8 cellular contexts compared by ENCODE assay signal in the genomic region with DNA sequence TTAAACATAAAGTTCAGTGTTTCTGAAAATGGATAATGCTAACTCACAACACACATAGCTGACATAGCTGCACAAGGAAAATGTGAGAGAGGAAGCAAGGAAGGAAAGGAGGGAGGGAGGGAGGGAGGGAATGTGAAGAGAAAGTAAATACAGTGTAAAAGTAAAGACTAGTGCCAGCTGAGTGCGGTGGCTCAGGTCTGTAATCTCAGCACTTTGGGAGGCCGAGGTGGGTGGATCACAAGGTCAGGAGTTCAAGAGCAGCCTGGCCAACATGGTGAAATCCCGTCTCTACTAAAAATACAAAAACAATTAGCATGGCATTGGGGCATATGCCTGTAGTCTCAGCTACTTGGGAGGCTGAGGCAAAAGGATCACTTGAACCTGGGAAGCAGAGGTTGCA.
A peak's percentile ranks its signal among the peaks of the same experiment; 100 is the strongest.
DNase-seq lines count a peak whose midpoint lies in the region; ATAC-seq and TF ChIP-seq lines count a peak whose summit lies in the region.
"Not testable (repeated sequence)": the region's sequence is repeated elsewhere in the genome, so short reads cannot be mapped to it uniquely, and the experiment has no call there.

No MANE protein-coding gene starts in this region.

- peak overlapping the region in 3 of 4 donors; percentile 19 to 34 (median 32) for H3K4me3 Mint-ChIP-seq in IgD-negative memory B cell
- peak overlapping the region; percentile 48 for H3K4me3 Mint-ChIP-seq in activated naive CD4-positive, alpha-beta T cell treated with anti-CD3 and anti-CD28 coated beads, Interleukin-2, amount 10 ng/mL, durations not matched to agents 7 days and 5 days
- H3K4me3 Mint-ChIP-seq in naive thymus-derived CD4-positive, alpha-beta T cell: peak overlapping the region; percentile 70 to 90 (median 84)

- not testable (repeated sequence) for H3K36me3 Mint-ChIP-seq in IgD-negative memory B cell; activated naive CD4-positive, alpha-beta T cell treated with anti-CD3 and anti-CD28 coated beads, Interleukin-2, amount 10 ng/mL, durations not matched to agents 7 days and 5 days; naive thymus-derived CD4-positive, alpha-beta T cell

- DNase-seq in activated naive CD4-positive, alpha-beta T cell treated with anti-CD3 and anti-CD28 coated beads, Interleukin-2, amount 10 ng/mL, durations not matched to agents 7 days and 5 days; hepatocyte (ENCODE audit: low spot score); naive thymus-derived CD4-positive, alpha-beta T cell: not testable (repeated sequence)

- H3K9me3 Mint-ChIP-seq in IgD-negative memory B cell; activated naive CD4-positive, alpha-beta T cell treated with anti-CD3 and anti-CD28 coated beads, Interleukin-2, amount 10 ng/mL, durations not matched to agents 7 days and 5 days: not testable (repeated sequence)
- H3K9me3 Mint-ChIP-seq in naive thymus-derived CD4-positive, alpha-beta T cell: peaks cover 0 to 18% (median 0%) of the 10 kb centered on the region in 11 donors

- POLR2A ChIA-PET in naive thymus-derived CD4-positive, alpha-beta T cell (lab: Charles Lee): not testable (repeated sequence)

- TF ChIP-seq CTCF in SU-DHL-6 (IDR thresholded peaks at IDR 0.05; ENCODE audit: insufficient read depth, low read length, poor library complexity, severe bottlenecking); hepatocyte (IDR thresholded peaks at IDR 0.05; ENCODE audit: poor library complexity): not testable (repeated sequence)

- CTCF ChIA-PET in activated naive CD4-positive, alpha-beta T cell treated with anti-CD3 and anti-CD28 coated beads, Interleukin-2, amount 10 ng/mL, durations not matched to agents 7 days and 5 days (lab: Charles Lee); naive thymus-derived CD4-positive, alpha-beta T cell (lab: Charles Lee): not testable (repeated sequence)

- H3K27ac Mint-ChIP-seq in IgD-negative memory B cell: not testable (repeated sequence)
- peak overlapping the region; percentile 66 for H3K27ac Mint-ChIP-seq in activated naive CD4-positive, alpha-beta T cell treated with anti-CD3 and anti-CD28 coated beads, Interleukin-2, amount 10 ng/mL, durations not matched to agents 7 days and 5 days
- H3K27ac Mint-ChIP-seq in naive thymus-derived CD4-positive, alpha-beta T cell: peak overlapping the region in 5 of 9 donors; percentile 28 to 89 (median 80)

- not testable (repeated sequence) for ATAC-seq in naive thymus-derived CD4-positive, alpha-beta T cell

- not testable (repeated sequence) for H3K4me1 Mint-ChIP-seq in IgD-negative memory B cell; activated naive CD4-positive, alpha-beta T cell treated with anti-CD3 and anti-CD28 coated beads, Interleukin-2, amount 10 ng/mL, durations not matched to agents 7 days and 5 days
- peaks cover 0 to 15% (median 7%) of the 10 kb centered on the region in 7 donors for H3K4me1 Mint-ChIP-seq in naive thymus-derived CD4-positive, alpha-beta T cell

- intact Hi-C loops in naive thymus-derived CD4-positive, alpha-beta T cell (cut with micrococcal nuclease): not testable (repeated sequence)

- not testable (repeated sequence) for H3K36me3 ChIP-seq in ACC112 (ENCODE audit: insufficient read depth, low read length); SU-DHL-6 (ENCODE audit: low read length); endocrine pancreas (ENCODE audit: control insufficient read depth, insufficient read depth, low read length); hepatocyte (replicated peaks; ENCODE audit: insufficient read depth, low read depth); naive thymus-derived CD4-positive, alpha-beta T cell (ENCODE audit: control insufficient read depth in 2 of 3, insufficient read depth in 3 of 3, low read length in 3 of 3); stomach smooth muscle (ENCODE audit: control insufficient read depth in 2 of 2, insufficient read depth in 2 of 2, low read length in 2 of 2)

- not testable (repeated sequence) for H3K79me2 ChIP-seq in ACC112 (ENCODE audit: control insufficient read depth, insufficient read depth, low read length, unreplicated experiment); SU-DHL-6 (ENCODE audit: insufficient read depth, low read length); hepatocyte

- peak overlapping the region; percentile 61 for H2AFZ ChIP-seq in ACC112 (ENCODE audit: low read length, unreplicated experiment)
- not testable (repeated sequence) for H2AFZ ChIP-seq in SU-DHL-6 (ENCODE audit: low read depth, low read length, severe bottlenecking); hepatocyte

- H3K9me2 ChIP-seq in SU-DHL-6 (replicated peaks; ENCODE audit: insufficient read depth, low read length); hepatocyte (replicated peaks; ENCODE audit: insufficient read depth): not testable (repeated sequence)

- H4K20me1 ChIP-seq in SU-DHL-6 (ENCODE audit: low read depth, low read length); hepatocyte (ENCODE audit: insufficient read depth, poor library complexity, severe bottlenecking): not testable (repeated sequence)

- H3K4me3 ChIP-seq in ACC112 (ENCODE audit: low read depth, low read length): peak overlapping the region; percentile 86
- not testable (repeated sequence) for H3K4me3 ChIP-seq in SU-DHL-6 (ENCODE audit: insufficient read depth, low read length, poor library complexity, severe bottlenecking); hepatocyte; naive thymus-derived CD4-positive, alpha-beta T cell (ENCODE audit: low read length)
- peak overlapping the region; percentile 69 for H3K4me3 ChIP-seq in endocrine pancreas (ENCODE audit: control insufficient read depth, insufficient read depth, low read length)
- H3K4me3 ChIP-seq in stomach smooth muscle (ENCODE audit: low read length in 2 of 2): peak overlapping the region; percentile 49 to 68

- WGBS in hepatocyte (ENCODE audit: low lambda C conversion rate, missing lambda C conversion rate): 60% methylated on average over 3 of the region's 3 CpGs

- H3K9me3 ChIP-seq in SU-DHL-6 (ENCODE audit: insufficient read depth, low read length); endocrine pancreas (ENCODE audit: control insufficient read depth, low read length); hepatocyte (ENCODE audit: low read depth); naive thymus-derived CD4-positive, alpha-beta T cell (ENCODE audit: control insufficient read depth in 2 of 3, low read length in 3 of 3); stomach smooth muscle (ENCODE audit: control insufficient read depth in 2 of 2, low read length in 2 of 2): not testable (repeated sequence)

- peak overlapping the region; percentile 34 for H3K4me2 ChIP-seq in SU-DHL-6 (ENCODE audit: low read depth, low read length, poor library complexity, severe bottlenecking)
- H3K4me2 ChIP-seq in hepatocyte: peak overlapping the region; percentile 31

- H3K27me3 Mint-ChIP-seq in IgD-negative memory B cell; activated naive CD4-positive, alpha-beta T cell treated with anti-CD3 and anti-CD28 coated beads, Interleukin-2, amount 10 ng/mL, durations not matched to agents 7 days and 5 days; naive thymus-derived CD4-positive, alpha-beta T cell: not testable (repeated sequence)

- peaks cover 16% of the 10 kb centered on the region; the same call in 1 of the 2 replicates for H3K27me3 ChIP-seq in ACC112 (ENCODE audit: insufficient read depth, low read length)
- H3K27me3 ChIP-seq in SU-DHL-6 (ENCODE audit: low read length); endocrine pancreas (ENCODE audit: control insufficient read depth, insufficient read depth, low read length); hepatocyte; naive thymus-derived CD4-positive, alpha-beta T cell (ENCODE audit: control insufficient read depth in 2 of 2, insufficient read depth in 2 of 2, low read length in 2 of 2); stomach smooth muscle (ENCODE audit: control insufficient read depth in 1 of 2, insufficient read depth in 2 of 2, low read length in 2 of 2): not testable (repeated sequence)

- H3F3A ChIP-seq in SU-DHL-6 (ENCODE audit: insufficient read depth): not testable (repeated sequence)

- not testable (repeated sequence) for H3K27ac ChIP-seq in ACC112 (ENCODE audit: low read depth, low read length); SU-DHL-6 (ENCODE audit: low read depth, low read length); hepatocyte; naive thymus-derived CD4-positive, alpha-beta T cell (ENCODE audit: low read depth, low read length); stomach smooth muscle (ENCODE audit: low read length)

- not testable (repeated sequence) for H3K9ac ChIP-seq in SU-DHL-6 (ENCODE audit: low read length); endocrine pancreas (ENCODE audit: control insufficient read depth, insufficient read depth, low read length)
- H3K9ac ChIP-seq in stomach smooth muscle (ENCODE audit: low read length in 2 of 2): peak overlapping the region in 1 of 2 donors; percentile 43

- H3K4me1 ChIP-seq in ACC112 (ENCODE audit: control insufficient read depth, insufficient read depth, low read length, unreplicated experiment); endocrine pancreas (ENCODE audit: control insufficient read depth, insufficient read depth, low read length); hepatocyte (ENCODE audit: insufficient read depth); naive thymus-derived CD4-positive, alpha-beta T cell (ENCODE audit: control insufficient read depth in 2 of 2, insufficient read depth in 2 of 2, low read length in 2 of 2); stomach smooth muscle (ENCODE audit: control insufficient read depth, insufficient read depth, low read length): not testable (repeated sequence)

Comparison
In these comparisons a context has a peak if more than half of its experiments do, and no peak if none do; other contexts are left out.
1. H3K4me3 Mint-ChIP-seq: peak in every context shown above with its lines; median percentile 84 in naive thymus-derived CD4-positive, alpha-beta T cell; 48 in activated naive CD4-positive, alpha-beta T cell treated with anti-CD3 and anti-CD28 coated beads, Interleukin-2, amount 10 ng/mL, durations not matched to agents 7 days and 5 days; 32 in IgD-negative memory B cell.